8 cellular contexts compared by ENCODE assay signal in the genomic region with DNA sequence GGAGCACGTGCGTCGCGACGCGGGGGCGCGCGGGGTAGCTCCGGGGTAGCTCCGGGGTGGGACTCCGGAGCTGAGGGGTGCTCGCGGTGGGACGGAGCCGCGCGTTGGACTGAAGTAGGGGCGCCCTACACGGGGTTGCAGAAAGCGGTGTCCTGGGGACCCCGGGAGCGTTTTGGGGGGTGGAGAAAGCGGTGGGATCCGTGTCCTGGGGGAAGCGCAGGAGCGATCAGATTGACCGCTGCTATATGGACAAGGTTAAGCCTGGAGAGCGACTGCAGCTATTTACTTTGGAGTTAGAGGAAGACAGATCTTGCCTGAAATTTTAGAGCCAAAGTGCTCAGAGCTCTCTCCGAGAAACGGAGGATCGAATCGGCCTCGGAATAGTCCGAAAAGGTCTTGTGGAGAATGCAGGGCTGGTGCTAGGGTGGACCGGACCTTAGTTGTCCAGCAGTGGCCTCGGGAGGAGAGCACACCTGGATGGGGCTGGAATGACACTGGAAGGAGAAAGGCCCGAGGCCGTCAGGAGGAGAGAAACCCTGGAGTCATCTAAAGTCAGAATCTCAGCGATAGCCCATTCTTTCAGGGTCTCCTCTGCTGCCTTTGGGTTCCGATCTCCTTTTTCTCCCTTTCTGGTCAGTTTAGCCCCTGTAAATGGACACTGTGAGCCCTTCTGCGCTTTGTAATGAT. TPM values are rescaled to one million over a fixed set of nuclear protein-coding genes. Genes with fewer than 3 reads are reported as not detected.
DNase-seq lines count a peak whose midpoint lies in the region; ATAC-seq and TF ChIP-seq lines count a peak whose summit lies in the region.

No MANE protein-coding gene starts in this region.

- H3K27ac ChIP-seq in OCI-LY7 (ENCODE audit: low read depth, low read length, poor library complexity, severe bottlenecking): peak overlapping the region; percentile 79
- no peak overlapping the region for H3K27ac ChIP-seq in neuronal stem cell (replicated peaks; ENCODE audit: low read length)

- no peak overlapping the region for H2AK5ac ChIP-seq in neuronal stem cell (ENCODE audit: low read depth, low read length)

- H3K9me3 ChIP-seq in OCI-LY7 (ENCODE audit: low read length): no peaks in the 10 kb centered on the region
- H3K9me3 ChIP-seq in neuronal stem cell (replicated peaks in 1 of 2; ENCODE audit: control insufficient read depth in 2 of 2, insufficient read depth in 1 of 2, low read depth in 1 of 2, low read length in 2 of 2): peaks cover 0 to 4% of the 10 kb centered on the region in 2 donors

- no peak overlapping the region for H2BK15ac ChIP-seq in neuronal stem cell (ENCODE audit: low read length)

- TSS peak; percentile 40 for BruUV-seq in OCI-LY7 (replicated peaks; lab: Mats Ljungman, UMichigan)

- intact Hi-C loops in OCI-LY7 (cut with micrococcal nuclease; ENCODE audit: unreplicated experiment): loop anchor here (1.0 to 10.0 kb wide), 2 partner anchors 363 to 457 kb away; partner anchors contain the start of genes MASTL and YME1L1

- peaks cover 14% of the 10 kb centered on the region for H3K4me1 ChIP-seq in OCI-LY7 (ENCODE audit: insufficient read depth, low read length, poor library complexity, severe bottlenecking)
- H3K4me1 ChIP-seq in neuronal stem cell (ENCODE audit: control insufficient read depth in 2 of 2, insufficient read depth in 1 of 2, low read depth in 1 of 2, low read length in 2 of 2): peaks cover 5 to 6% of the 10 kb centered on the region in 2 donors

- no peak for ATAC-seq in HG03045 (IDR thresholded peaks at IDR 0.05; ENCODE audit: unreplicated experiment)

- H3K27me3 ChIP-seq in neuronal stem cell (ENCODE audit: control insufficient read depth in 3 of 3, insufficient read depth in 3 of 3, low read depth in 1 of 3, low read length in 3 of 3): peaks cover 0 to 3% (median 0%) of the 10 kb centered on the region in 3 experiments

- CTCF ChIA-PET in OCI-LY7 (lab: Charles Lee; ENCODE audit: unreplicated experiment): no interaction called here

- peak overlapping the region; percentile 78 for H3K9ac ChIP-seq in neuronal stem cell (ENCODE audit: low read depth, low read length, poor library complexity)

- H3K9me3 Mint-ChIP-seq in endothelial cell (ENCODE audit: unreplicated experiment): no peaks in the 10 kb centered on the region

- peaks cover 4% of the 10 kb centered on the region for H3K36me3 Mint-ChIP-seq in endothelial cell (ENCODE audit: low read depth, unreplicated experiment)

- H3K27me3 Mint-ChIP-seq in endothelial cell (ENCODE audit: unreplicated experiment): peaks cover 13% of the 10 kb centered on the region

- peak overlapping the region; percentile 95 for H3K4me3 Mint-ChIP-seq in endothelial cell (ENCODE audit: unreplicated experiment)

- peak overlapping the region; percentile 53 for H2BK5ac ChIP-seq in neuronal stem cell (ENCODE audit: low read length)

- DNase-seq in NCI-H1417 (lab: John Stamatoyannopoulos, UW) (peak in 2 of 3 experiments; percentile 40 to 51), NCI-H1417 treated with DMSO at 0.1 percent for 48 hours (lab: John Stamatoyannopoulos, UW) (no peak), OCI-LY7 (ENCODE audit: low spot score) (peak; percentile 21), endothelial cell (ENCODE audit: low spot score) (no peak), neuronal stem cell (ENCODE audit: low spot score) (no peak), NCI-H526 treated with DMSO at 0.1 percent for 48 hours (lab: John Stamatoyannopoulos, UW) (no peak), DMS153 treated with DMSO at 0.1 percent for 48 hours (lab: John Stamatoyannopoulos, UW; ENCODE audit: unreplicated experiment) (no peak)

- peaks cover 18% of the 10 kb centered on the region for H3K4me1 Mint-ChIP-seq in endothelial cell (ENCODE audit: unreplicated experiment)

- H3K9me2 ChIP-seq in OCI-LY7 (ENCODE audit: insufficient read depth, low read length): no peaks in the 10 kb centered on the region

- peaks cover 36% of the 10 kb centered on the region for H3K36me3 ChIP-seq in OCI-LY7 (ENCODE audit: insufficient read depth, low read length)
- H3K36me3 ChIP-seq in neuronal stem cell (replicated peaks in 1 of 2; ENCODE audit: control insufficient read depth in 2 of 2, insufficient read depth in 2 of 2, low read length in 2 of 2): peaks cover 2 to 18% of the 10 kb centered on the region in 2 donors

- no peak overlapping the region for H4K91ac ChIP-seq in neuronal stem cell (ENCODE audit: low read depth, low read length, poor library complexity)

- no peak overlapping the region for H3K4ac ChIP-seq in neuronal stem cell (ENCODE audit: low read length)

- peak overlapping the region; percentile 37 for H3K27ac Mint-ChIP-seq in endothelial cell (ENCODE audit: unreplicated experiment)

- POLR2A ChIA-PET in OCI-LY7 (lab: Charles Lee): interaction anchor here (0.6 to 2.3 kb wide), 8 partner anchors 12 to 539 kb away, joined by 3 to 9 read pairs (median 4); no protein-coding TSS in a partner anchor

- H3K79me2 ChIP-seq in OCI-LY7 (ENCODE audit: insufficient read depth, low read depth, low read length): peaks cover 50% of the 10 kb centered on the region

- H3K4me2 ChIP-seq in OCI-LY7 (ENCODE audit: low read length): peak overlapping the region; percentile 82
- H3K4me2 ChIP-seq in neuronal stem cell (ENCODE audit: insufficient read depth, low read length, poor library complexity, severe bottlenecking): peak overlapping the region; percentile 69

- peak overlapping the region; percentile 98 for H3K18ac ChIP-seq in neuronal stem cell (ENCODE audit: low read length)

- H3K23ac ChIP-seq in neuronal stem cell (ENCODE audit: low read depth, low read length, poor library complexity): peak overlapping the region; percentile 43

- H2AFZ ChIP-seq in OCI-LY7 (ENCODE audit: low read length): peak overlapping the region; percentile 94
- peak overlapping the region; percentile 99 for H2AFZ ChIP-seq in neuronal stem cell (ENCODE audit: low read length)

- no CpG with 5 or more reads among the region's 42 CpGs for WGBS in neuronal stem cell (ENCODE audit: extremely low coverage in 2 of 2, insufficient read length in 2 of 2, insufficient replicate concordance in 1 of 2), 2 donors

- TF ChIP-seq CTCF in OCI-LY7 (conservative IDR thresholded peaks at IDR 0.05; ENCODE audit: low read length): no peak
- no peak for TF ChIP-seq CTCF in endothelial cell (IDR thresholded peaks at IDR 0.05; ENCODE audit: unreplicated experiment)

- H2BK120ac ChIP-seq in neuronal stem cell (ENCODE audit: low read depth, low read length): no peak overlapping the region

- no peaks in the 10 kb centered on the region for H4K20me1 ChIP-seq in OCI-LY7 (ENCODE audit: insufficient read depth, low read length)

- no peak overlapping the region for H2BK12ac ChIP-seq in neuronal stem cell (ENCODE audit: low read length)

- H3K4me3 ChIP-seq in OCI-LY7 (ENCODE audit: low read depth, low read length, poor library complexity, severe bottlenecking) (peak overlapping the region; percentile 78), neuronal stem cell (ENCODE audit: low read length in 2 of 2) (peak overlapping the region; percentile 85 to 99)

- H4K8ac ChIP-seq in neuronal stem cell (ENCODE audit: low read depth, low read length): no peak overlapping the region

- no peak overlapping the region for H3K14ac ChIP-seq in neuronal stem cell (ENCODE audit: low read length)

- peaks cover 3% of the 10 kb centered on the region for H3K79me1 ChIP-seq in neuronal stem cell (ENCODE audit: low read depth, low read length)

RNA-seq across cellular contexts. Expression of gene PDSS1, which starts 0.6 kb away (rescaled TPM):
- total RNA-seq in OCI-LY7 (2014; rRNA removed; shearing (Covaris generic)): 16.9 and 23.0 TPM in 2 replicates
- total RNA-seq in OCI-LY7 (2022): 18.4 and 20.4 TPM in 2 replicates
- 8.0 TPM for total RNA-seq in endothelial cell (ENCODE audit: unreplicated experiment)
- polyA plus RNA-seq in neuronal stem cell (2013, experiment 1 of 2): 7.0 TPM
- 7.1 TPM for polyA plus RNA-seq in neuronal stem cell (2013, experiment 2 of 2)

Comparison
In these comparisons a context has a peak if more than half of its experiments do, and no peak if none do; other contexts are left out.
1. DNase-seq: peak in NCI-H1417 (2 of 3) and OCI-LY7 (single experiment); none in NCI-H1417 treated with DMSO at 0.1 percent for 48 hours (single experiment), endothelial cell (single experiment), neuronal stem cell (single experiment), NCI-H526 treated with DMSO at 0.1 percent for 48 hours (single experiment) and DMS153 treated with DMSO at 0.1 percent for 48 hours (single experiment).